ENCODE assay signal across 1 cellular context in the genomic region with DNA sequence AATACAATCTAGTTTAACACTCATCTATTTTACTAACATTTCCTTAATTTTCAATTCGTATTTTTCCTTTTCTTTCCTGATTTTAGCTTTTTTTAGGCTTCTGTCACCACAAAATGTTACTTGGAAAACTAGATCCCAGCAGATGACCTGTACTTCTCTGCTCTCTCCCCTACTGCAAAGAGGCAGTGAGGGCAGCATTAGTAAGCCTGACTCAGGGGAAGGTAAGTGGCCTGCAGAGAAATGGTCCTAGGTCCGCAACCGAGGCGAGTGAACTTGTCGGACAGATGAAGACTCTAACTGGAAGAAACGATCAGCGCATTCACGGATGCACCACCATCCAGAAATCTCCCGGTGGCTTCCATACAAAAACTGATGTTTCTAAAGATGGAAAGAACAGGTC.
TF ChIP-seq lines count a peak whose summit lies in the region.

No MANE protein-coding gene starts in this region.

TF ChIP-seq in HCT116, 20 proteins besides CTCF, POLR2A, EP300 and RAD21 (continued from another document):
- TF ChIP-seq, protein P1, sequence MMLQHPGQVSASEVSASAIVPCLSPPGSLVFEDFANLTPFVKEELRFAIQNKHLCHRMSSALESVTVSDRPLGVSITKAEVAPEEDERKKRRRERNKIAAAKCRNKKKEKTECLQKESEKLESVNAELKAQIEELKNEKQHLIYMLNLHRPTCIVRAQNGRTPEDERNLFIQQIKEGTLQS (IDR thresholded peaks at IDR 0.05), result no peak
- no peak for TF ChIP-seq ELF1 (IDR thresholded peaks at IDR 0.05; ENCODE audit: borderline replicate concordance, low read depth)
- no peak for TF ChIP-seq EZH2phosphoT487 (IDR thresholded peaks at IDR 0.05; ENCODE audit: borderline replicate concordance)
- TF ChIP-seq TCF7L2 (IDR thresholded peaks at IDR 0.05; ENCODE audit: borderline replicate concordance, extremely low read depth, insufficient read depth, insufficient read length), result no peak
- no peak for TF ChIP-seq SP1 (IDR thresholded peaks at IDR 0.05; ENCODE audit: low read depth)
- no peak for TF ChIP-seq REST (IDR thresholded peaks at IDR 0.05; ENCODE audit: low read depth)
- TF ChIP-seq EZH2 (IDR thresholded peaks at IDR 0.05), result no peak
TF ChIP-seq in HCT116: peak in this region for 0.
